Comparison of ENCODE assay signal across 12 cellular contexts in genomic region chr5:172918421-172919371, GRCh38. TPM values are rescaled to one million over a fixed set of nuclear protein-coding genes. Genes with fewer than 3 reads are reported as not detected.
DNase-seq lines count a peak whose midpoint lies in the region; ATAC-seq and TF ChIP-seq lines count a peak whose summit lies in the region.
"Had no signal": no experiment of that assay in that cellular context is flagged by ENCODE, and none has a peak within 500 bp of the region (broad histone marks: within the 10 kb centered on the region; RNA-seq: fewer than 3 reads in every experiment).

No MANE protein-coding gene starts in this region.

- no peaks in the 10 kb centered on the region for H3K9me2 ChIP-seq in PC-3 (replicated peaks; ENCODE audit: low read length)

- H3K27ac ChIP-seq in PC-3 (ENCODE audit: low read length) (peak overlapping the region; percentile 91; the same call in 1 of the 2 replicates), lower lobe of right lung (no peak overlapping the region), stomach (peak overlapping the region; percentile 57 to 95 (median 73)), left lung (no peak overlapping the region)

- CTCF ChIA-PET in PC-3 (lab: Charles Lee), result no interaction called here

- 43 to 61% (median 46%) methylated on average over 28 of the region's 28 CpGs for WGBS in stomach, 5 donors

- TF ChIP-seq CTCF in PC-3 (conservative IDR thresholded peaks at IDR 0.05; ENCODE audit: low read depth, low read length) (no peak), lower lobe of right lung (IDR thresholded peaks at IDR 0.05) (no peak), stomach (IDR thresholded peaks at IDR 0.05) (no peak), left lung (IDR thresholded peaks at IDR 0.05) (no peak)

- H3K4me1 ChIP-seq in PC-3 (ENCODE audit: insufficient read depth, low read length) (peaks cover 16% of the 10 kb centered on the region), lower lobe of right lung (peaks cover 8% of the 10 kb centered on the region), stomach (peaks cover 10 to 31% (median 22%) of the 10 kb centered on the region in 4 donors), left lung (peaks cover 0 to 4% of the 10 kb centered on the region in 2 donors)

- BruUV-seq in PC-3 (replicated peaks; lab: Mats Ljungman, UMichigan), result no TSS peak

- no peaks in the 10 kb centered on the region for H3K27me3 Mint-ChIP-seq in activated T-cell treated with anti-CD3 and anti-CD28 coated beads, Interleukin-2, amount 50 U/mL, for 72 hours (ENCODE audit: low read depth)

- intact Hi-C loops in PC-3 (cut with micrococcal nuclease), result no loop called here
- intact Hi-C loops in lower lobe of right lung (cut with DNase I), result no loop called here
- intact Hi-C loops in stomach (cut with DNase I; ENCODE audit: low total_unique reads), result no loop called here
- intact Hi-C loops in left lung (cut with DNase I), result no loop called here

- no peak for TF ChIP-seq POLR2A in stomach (IDR thresholded peaks at IDR 0.05)

- POLR2A ChIA-PET in PC-3 (lab: Charles Lee; ENCODE audit: unreplicated experiment), result no interaction called here

- H3K27me3 ChIP-seq in PC-3 (ENCODE audit: low read length) (no peaks in the 10 kb centered on the region), lower lobe of right lung (ENCODE audit: low read depth) (no peaks in the 10 kb centered on the region), stomach (no peaks in the 10 kb centered on the region), left lung (no peaks in the 10 kb centered on the region)

- no peaks in the 10 kb centered on the region for H4K20me1 ChIP-seq in PC-3 (ENCODE audit: low read length)

- H3K4me2 ChIP-seq in PC-3 (ENCODE audit: low read length), result no peak overlapping the region

- H3K4me3 ChIP-seq in PC-3 (ENCODE audit: low read length) (no peak overlapping the region), lower lobe of right lung (no peak overlapping the region), stomach (no peak overlapping the region), left lung (no peak overlapping the region)

- H3K9ac ChIP-seq in PC-3 (ENCODE audit: low read length), result peak overlapping the region; percentile 74; the same call in 1 of the 2 replicates

- ATAC-seq in PC-3 (no peak), lower lobe of right lung (peak; percentile 3 to 20), left lung (no peak)
- ATAC-seq in activated T-cell treated with anti-CD3 and anti-CD28 coated beads, Interleukin-2, amount 50 U/mL, for 72 hours (replicated peaks in 1 of 2), result peak; percentile 49 to 61

- H3K36me3 ChIP-seq in PC-3 (ENCODE audit: low read depth, low read length) (peaks cover 15% of the 10 kb centered on the region; the same call in 1 of the 2 replicates), lower lobe of right lung (peaks cover 86% of the 10 kb centered on the region), stomach (peaks cover 37 to 94% (median 87%) of the 10 kb centered on the region in 4 donors), left lung (peaks cover 0 to 93% of the 10 kb centered on the region in 2 donors)

- no peaks in the 10 kb centered on the region for H3F3A ChIP-seq in PC-3 (ENCODE audit: low read length, unreplicated experiment)

- no peak overlapping the region for H2AFZ ChIP-seq in PC-3 (ENCODE audit: low read length)

- no peaks in the 10 kb centered on the region for H3K79me2 ChIP-seq in PC-3 (ENCODE audit: low read length)

- H3K36me3 Mint-ChIP-seq in activated T-cell treated with anti-CD3 and anti-CD28 coated beads, Interleukin-2, amount 50 U/mL, for 72 hours (ENCODE audit: insufficient read depth in 2 of 2), result peaks cover 0 to 1% of the 10 kb centered on the region in 2 donors

- H3K4me1 Mint-ChIP-seq in activated T-cell treated with anti-CD3 and anti-CD28 coated beads, Interleukin-2, amount 50 U/mL, for 72 hours (ENCODE audit: low read depth), result peaks cover 9% of the 10 kb centered on the region

- no peaks in the 10 kb centered on the region for H3K9me3 Mint-ChIP-seq in activated T-cell treated with anti-CD3 and anti-CD28 coated beads, Interleukin-2, amount 50 U/mL, for 72 hours
- H3K9me3 Mint-ChIP-seq: activated T-helper 1 cell treated with anti-CD3 and anti-CD28 coated beads, Interleukin-12 subunit alpha, Interleukin-12 subunit beta, Interleukin-2, Interleukin-4 antibody, amounts not matched to agents 30 ng/mL and 10 ng/mL and 1 ng/mL, durations not matched to agents 14 hours and 24 hours and 36 hours had no signal

- H3K4me3 Mint-ChIP-seq in activated T-cell treated with anti-CD3 and anti-CD28 coated beads, Interleukin-2, amount 50 U/mL, for 72 hours, result peak overlapping the region; percentile 38 to 39
- H3K4me3 Mint-ChIP-seq: activated T-helper 1 cell treated with anti-CD3 and anti-CD28 coated beads, Interleukin-12 subunit alpha, Interleukin-12 subunit beta, Interleukin-2, Interleukin-4 antibody, amounts not matched to agents 30 ng/mL and 10 ng/mL and 1 ng/mL, durations not matched to agents 14 hours and 24 hours and 36 hours had no signal

- DNase-seq in PC-3, result no peak
- peak in 1 of 2 donors; percentile 4 for DNase-seq in activated T-cell treated with anti-CD3 and anti-CD28 coated beads, Interleukin-2, amount 50 U/mL, for 72 hours
- peak; percentile 60 for DNase-seq in lower lobe of right lung
- peak; percentile 90 for DNase-seq in stomach
- no peak for DNase-seq in left lung
- no peak for DNase-seq in NCI-H2081 treated with DMSO at 0.1 percent for 48 hours (lab: John Stamatoyannopoulos, UW)
- DNase-seq in NCI-H1436 treated with DMSO at 0.1 percent for 48 hours (lab: John Stamatoyannopoulos, UW), result no peak
- no peak for DNase-seq in NCI-H146 (lab: John Stamatoyannopoulos, UW)
- DNase-seq: islet precursor cell; occipital lobe; stimulated activated CD4-positive, alpha-beta T cell treated with anti-CD3 and anti-CD28 coated beads, Interleukin-15, amount 100 ng/mL, for 24 hours had no signal

- TF ChIP-seq EP300 in stomach (IDR thresholded peaks at IDR 0.05), result no peak

- peak overlapping the region; percentile 45 for H3K27ac Mint-ChIP-seq in activated T-cell treated with anti-CD3 and anti-CD28 coated beads, Interleukin-2, amount 50 U/mL, for 72 hours
- H3K27ac Mint-ChIP-seq: activated T-helper 1 cell treated with anti-CD3 and anti-CD28 coated beads, Interleukin-12 subunit alpha, Interleukin-12 subunit beta, Interleukin-2, Interleukin-4 antibody, amounts not matched to agents 30 ng/mL and 10 ng/mL and 1 ng/mL, durations not matched to agents 14 hours and 24 hours and 36 hours had no signal

- H3K9me3 ChIP-seq in PC-3 (ENCODE audit: low read length), result no peaks in the 10 kb centered on the region
- no peaks in the 10 kb centered on the region for H3K9me3 ChIP-seq in lower lobe of right lung
- H3K9me3 ChIP-seq in stomach, result no peaks in the 10 kb centered on the region
- no peaks in the 10 kb centered on the region for H3K9me3 ChIP-seq in left lung

RNA-seq across cellular contexts. Expression of gene RPL26L1, which starts 40.5 kb away (rescaled TPM):
- total RNA-seq in PC-3 (2014; rRNA removed), result 73.9 and 93.1 TPM in 2 replicates
- 10 to 100 TPM; 33.6 to 34.6 TPM for total RNA-seq in activated T-cell treated with anti-CD3 and anti-CD28 coated beads, Interleukin-2, amount 50 U/mL, for 72 hours
- total RNA-seq in lower lobe of right lung, result 16.6 TPM
- total RNA-seq in stomach, result 10 to 100 TPM in 4 of 5 donors, 1 to 10 TPM in 1; 7.0 to 51.6 (median 21.9) TPM
- polyA plus RNA-seq in stomach, result 10 to 100 TPM; 39.9 to 62.1 (median 60.8) TPM
- 10 to 100 TPM; 28.3 to 33.7 TPM for total RNA-seq in left lung

Comparison
In these comparisons a context has a peak if more than half of its experiments do, and no peak if none do; other contexts are left out.
1. ATAC-seq: peak in activated T-cell treated with anti-CD3 and anti-CD28 coated beads, Interleukin-2, amount 50 U/mL, for 72 hours (2 of 2) and lower lobe of right lung (2 of 2); none in PC-3 (single experiment) and left lung (single experiment).
2. DNase-seq: peak in lower lobe of right lung (single experiment) and stomach (single experiment); none in PC-3 (single experiment), left lung (0 of 2), NCI-H2081 treated with DMSO at 0.1 percent for 48 hours (single experiment), NCI-H1436 treated with DMSO at 0.1 percent for 48 hours (single experiment) and NCI-H146 (single experiment).
3. H3K27ac ChIP-seq: peak in PC-3 (single experiment) and stomach (5 of 5); none in lower lobe of right lung (single experiment) and left lung (0 of 2).